Comparison of ENCODE assay signal across 9 cellular contexts in the genomic region with DNA sequence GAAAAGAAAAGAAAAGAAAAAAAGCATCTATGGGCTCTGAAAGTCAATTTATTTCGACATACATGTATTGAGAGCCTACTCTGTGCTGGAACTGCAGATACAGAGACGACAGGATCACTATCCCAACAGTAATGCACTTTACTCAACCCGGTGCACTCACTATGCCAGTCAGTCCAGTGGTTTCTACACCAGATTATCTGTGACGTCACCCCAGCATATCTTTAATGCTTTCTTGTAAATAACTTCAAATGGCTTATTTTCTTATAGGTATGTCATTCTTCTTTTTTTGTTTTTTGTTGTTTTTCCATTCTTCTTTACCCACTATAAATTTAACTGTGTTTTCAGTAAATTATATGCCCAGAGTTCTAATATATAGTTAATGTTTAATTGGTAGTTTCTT.
"Had no signal": no experiment of that assay in that cellular context is flagged by ENCODE, and none has a peak within 500 bp of the region (broad histone marks: within the 10 kb centered on the region; RNA-seq: fewer than 3 reads in every experiment).

No MANE protein-coding gene starts in this region.

- H3K27ac ChIP-seq: HL-60, KMS-11 had no signal

- H3K9ac ChIP-seq: KMS-11 had no signal

- H3K27ac Mint-ChIP-seq: GM23338, H9 had no signal

- H2AFZ ChIP-seq: GM23338 had no signal

- H3K4me3 ChIP-seq: GM23338 had no signal

- ATAC-seq: GM23338 had no signal

- H3K4me3 Mint-ChIP-seq: GM23338, H9 had no signal

- H3K4me1 Mint-ChIP-seq: GM23338, H9 had no signal

- DNase-seq: H9, HCEC 1CT, IMR-90, KBM-7 had no signal

- FAIRE-seq: H1, H54 had no signal

- H3K4me2 ChIP-seq: GM23338, KMS-11 had no signal

- H3K9me3 Mint-ChIP-seq: GM23338, H9 had no signal
